Comparison of ENCODE assay signal across 8 cellular contexts in the genomic region with DNA sequence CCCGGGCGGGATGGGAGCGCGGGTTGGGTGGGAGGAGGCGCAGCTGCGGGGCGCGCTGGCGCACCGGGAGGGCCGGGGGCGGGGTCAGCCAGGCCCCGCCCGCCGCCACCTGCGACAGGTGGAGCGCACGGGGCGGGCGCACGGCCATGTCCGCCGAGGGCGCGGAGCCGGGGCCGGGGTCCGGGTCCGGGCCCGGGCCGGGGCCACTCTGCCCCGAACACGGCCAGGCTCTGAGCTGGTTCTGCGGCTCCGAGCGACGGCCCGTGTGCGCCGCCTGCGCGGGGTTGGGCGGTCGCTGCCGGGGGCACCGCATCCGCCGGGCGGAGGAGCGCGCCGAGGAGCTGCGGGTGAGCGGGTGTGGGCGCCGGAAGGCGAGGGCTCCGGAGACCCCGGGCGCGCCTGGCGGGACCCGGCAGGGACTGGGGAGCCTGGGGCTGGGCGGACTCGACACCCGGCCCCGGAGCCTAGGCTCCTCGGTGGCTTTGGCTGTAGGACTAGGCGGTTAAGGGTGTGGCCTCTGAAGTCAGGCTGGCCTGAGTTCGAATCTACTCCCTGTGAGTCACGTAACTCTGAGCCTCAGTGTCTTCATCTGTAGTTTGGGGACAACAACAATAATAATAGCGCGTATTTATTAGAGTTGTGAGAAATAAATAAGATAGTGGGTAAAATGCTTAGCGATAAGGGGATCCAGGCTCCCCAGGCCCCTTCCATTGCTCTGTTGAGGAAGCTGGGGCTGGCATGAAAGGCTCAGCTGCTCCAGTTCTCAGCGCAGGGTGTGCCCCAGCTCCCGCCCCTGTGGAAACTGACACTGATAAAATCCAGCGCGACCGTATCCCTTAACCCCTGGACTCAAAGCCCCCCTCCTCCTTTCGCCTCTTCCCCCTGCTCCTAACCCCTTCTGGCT. TPM values are rescaled to one million over a fixed set of nuclear protein-coding genes. Genes with fewer than 3 reads are reported as not detected.
DNase-seq lines count a peak whose midpoint lies in the region; ATAC-seq and TF ChIP-seq lines count a peak whose summit lies in the region.

A gene (plus strand): TSS at position 108 of the 904 bp plus-strand sequence. CDS start 39 bp downstream, at position 147.

- H3K4me3 ChIP-seq in KMS-11 (IDR thresholded peaks at IDR 0.05; ENCODE audit: insufficient read depth, low read depth, low read length) (no peak within 1 kb of the TSS), foreskin fibroblast (ENCODE audit: low read depth in 1 of 2, low read length in 2 of 2) (peak within 1 kb of the TSS; percentile 7 to 17), ovary (peak within 1 kb of the TSS; percentile 31)

- peak within 1 kb of the TSS; percentile 36; the same call in 1 of the 2 replicates for H3K9ac ChIP-seq in KMS-11

- H3K27me3 ChIP-seq in KMS-11 (ENCODE audit: insufficient read depth, low read depth) (no peaks in the 10 kb centered on the region), ovary (no peaks in the 10 kb centered on the region)

- peak within 1 kb of the TSS; percentile 70 for H2AFZ ChIP-seq in KMS-11 (ENCODE audit: low read depth)

- intact Hi-C loops in ovary (cut with DNase I): no loop called here

- peak within 1 kb of the TSS; percentile 96 for H3K4me2 ChIP-seq in KMS-11

- H3K79me2 ChIP-seq in KMS-11 (ENCODE audit: insufficient read depth, low read depth): no peaks in the 10 kb centered on the region

- no peak for TF ChIP-seq EP300 in ovary (IDR thresholded peaks at IDR 0.05)

- 1 to 2% (median 2%) methylated on average over 32 to 80 of the region's 80 CpGs for WGBS in ovary, 3 donors

- DNase-seq in stimulated activated CD4-positive, alpha-beta T cell treated with anti-CD3 and anti-CD28 coated beads, Interleukin-2, amount 100 ng/mL, for 24 hours: peak; percentile 24 to 40
- DNase-seq in stimulated activated CD4-positive, alpha-beta T cell treated with anti-CD3 and anti-CD28 coated beads, Interleukin-4, amount 100 ng/mL, for 24 hours: no peak
- peak; percentile 69 for DNase-seq in activated CD8-positive, alpha-beta memory T cell treated with anti-CD3 and anti-CD28 coated beads for 24 hours
- no peak for DNase-seq in foreskin fibroblast
- DNase-seq in ovary: no peak
- DNase-seq in SKM-1 (lab: John Stamatoyannopoulos, UW; ENCODE audit: unreplicated experiment): no peak

- no peaks in the 10 kb centered on the region for H3K36me3 ChIP-seq in KMS-11 (ENCODE audit: insufficient read depth)
- no peaks in the 10 kb centered on the region for H3K36me3 ChIP-seq in ovary

- no peak for TF ChIP-seq CTCF in KMS-11 (conservative IDR thresholded peaks at IDR 0.05; ENCODE audit: low read depth, low read length)
- no peak for TF ChIP-seq CTCF in foreskin fibroblast (IDR thresholded peaks at IDR 0.05; ENCODE audit: low read depth, low read length)
- TF ChIP-seq CTCF in ovary (IDR thresholded peaks at IDR 0.05): no peak

- H3K4me1 ChIP-seq in KMS-11 (ENCODE audit: low read depth, poor library complexity, severe bottlenecking) (peaks cover 33% of the 10 kb centered on the region), ovary (ENCODE audit: insufficient read depth) (peaks cover 2% of the 10 kb centered on the region)

- H3K9me3 ChIP-seq in ovary: no peaks in the 10 kb centered on the region

- no peak for ATAC-seq in HG02870 (IDR thresholded peaks at IDR 0.05; ENCODE audit: unreplicated experiment)

- no peak for TF ChIP-seq POLR2A in ovary (IDR thresholded peaks at IDR 0.05)

- H3K27ac ChIP-seq in KMS-11: peak within 1 kb of the TSS; percentile 56
- no peak within 1 kb of the TSS for H3K27ac ChIP-seq in ovary

- H4K20me1 ChIP-seq in KMS-11 (ENCODE audit: insufficient read depth): no peaks in the 10 kb centered on the region

RNA-seq across cellular contexts. Expression of the gene that starts here (rescaled TPM):
- total RNA-seq in ovary: 1 to 10 TPM in 1 of 7 donors, under 1 TPM in 5, not detected in 1; 0.10 to 6.9 (median 0.41) TPM
- under 1 TPM; 0.11 to 0.47 TPM for polyA plus RNA-seq in ovary

Comparison
In these comparisons a context has a peak if more than half of its experiments do, and no peak if none do; other contexts are left out.
1. DNase-seq: peak in stimulated activated CD4-positive, alpha-beta T cell treated with anti-CD3 and anti-CD28 coated beads, Interleukin-2, amount 100 ng/mL, for 24 hours (2 of 2) and activated CD8-positive, alpha-beta memory T cell treated with anti-CD3 and anti-CD28 coated beads for 24 hours (single experiment); none in stimulated activated CD4-positive, alpha-beta T cell treated with anti-CD3 and anti-CD28 coated beads, Interleukin-4, amount 100 ng/mL, for 24 hours (single experiment), foreskin fibroblast (0 of 2), ovary (0 of 5) and SKM-1 (single experiment).